ENCODE assay signal across 8 cellular contexts in the genomic region with DNA sequence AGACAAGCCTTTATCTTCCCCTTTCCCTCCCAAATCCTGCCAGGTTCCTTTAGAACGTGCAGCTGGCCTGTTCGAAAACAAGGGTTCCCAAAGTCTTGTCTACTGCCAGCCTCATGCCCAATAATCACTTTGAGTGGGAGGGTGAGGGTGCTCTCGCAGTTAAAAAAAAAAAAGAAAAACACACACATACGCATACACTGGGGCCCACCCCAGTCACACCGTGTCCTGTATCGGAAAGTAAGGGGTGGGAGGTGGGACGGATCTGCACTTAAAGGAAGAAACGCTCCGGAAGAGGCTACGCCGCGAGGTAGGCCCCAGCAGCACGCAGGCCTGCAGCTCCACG. TPM values are rescaled to one million over a fixed set of nuclear protein-coding genes. Genes with fewer than 3 reads are reported as not detected.
DNase-seq lines count a peak whose midpoint lies in the region; ATAC-seq and TF ChIP-seq lines count a peak whose summit lies in the region.

No MANE protein-coding gene starts in this region.

- H3K4me1 Mint-ChIP-seq in activated CD4-positive, alpha-beta memory T cell treated with anti-CD3 and anti-CD28 coated beads, Interleukin-2, amount 10 ng/mL, durations not matched to agents 7 days and 5 days = peaks cover 67% of the 10 kb centered on the region

- peak; percentile 60 for ATAC-seq in stimulated activated naive CD8-positive, alpha-beta T cell treated with anti-CD3 and anti-CD28 coated beads, Interleukin-15, Interleukin-2, amounts not matched to agents 100 U/mL and 50 U/mL, for 24 hours
- ATAC-seq in GM18505 (IDR thresholded peaks at IDR 0.05; ENCODE audit: unreplicated experiment) = no peak

- CTCF ChIA-PET in activated CD4-positive, alpha-beta memory T cell treated with anti-CD3 and anti-CD28 coated beads, Interleukin-2, amount 10 ng/mL, durations not matched to agents 7 days and 5 days (lab: Charles Lee) = no interaction called here

- H3K36me3 Mint-ChIP-seq in activated CD4-positive, alpha-beta memory T cell treated with anti-CD3 and anti-CD28 coated beads, Interleukin-2, amount 10 ng/mL, durations not matched to agents 7 days and 5 days (ENCODE audit: low read depth) = peaks cover 37% of the 10 kb centered on the region

- H3K27me3 Mint-ChIP-seq in activated CD4-positive, alpha-beta memory T cell treated with anti-CD3 and anti-CD28 coated beads, Interleukin-2, amount 10 ng/mL, durations not matched to agents 7 days and 5 days = no peaks in the 10 kb centered on the region

- POLR2A ChIA-PET in activated CD4-positive, alpha-beta memory T cell treated with anti-CD3 and anti-CD28 coated beads, Interleukin-2, amount 10 ng/mL, durations not matched to agents 7 days and 5 days (lab: Charles Lee) = interaction anchor here (1.0 to 1.9 kb wide), 5 partner anchors 11 to 1631 kb away, joined by 4 to 9 read pairs (median 4); a partner anchor contains a TSS

- peaks cover 41% of the 10 kb centered on the region for H3K36me3 ChIP-seq in HUES48 (ENCODE audit: control insufficient read depth, insufficient read depth, low read length)
- peaks cover 36% of the 10 kb centered on the region for H3K36me3 ChIP-seq in iPS-18a (ENCODE audit: control insufficient read depth, low read depth, low read length)

- DNase-seq in stimulated activated CD8-positive, alpha-beta memory T cell treated with anti-CD3 and anti-CD28 coated beads, Interleukin-12 subunit alpha, Interleukin-12 subunit beta, amount 100 ng/mL, for 24 hours (ENCODE audit: extremely low read depth) = peak; percentile 21
- DNase-seq in stimulated activated CD8-positive, alpha-beta memory T cell treated with anti-CD3 and anti-CD28 coated beads, Interleukin-4, amount 100 ng/mL, for 48 hours = no peak
- peak; percentile 79 for DNase-seq in activated CD4-positive, alpha-beta memory T cell treated with anti-CD3 and anti-CD28 coated beads, Interleukin-2, amount 10 ng/mL, durations not matched to agents 7 days and 5 days
- DNase-seq in stimulated activated naive CD8-positive, alpha-beta T cell treated with anti-CD3 and anti-CD28 coated beads, Interleukin-15, Interleukin-2, amounts not matched to agents 100 U/mL and 50 U/mL, for 24 hours = peak; percentile 63
- no peak for DNase-seq in NCI-H146 treated with DMSO at 0.1 percent for 48 hours (lab: John Stamatoyannopoulos, UW; ENCODE audit: unreplicated experiment)

- H3K4me3 ChIP-seq in HUES48 (ENCODE audit: low read depth, low read length) (peak overlapping the region; percentile 98), iPS-18a (ENCODE audit: low read length) (peak overlapping the region; percentile 98)

- no peaks in the 10 kb centered on the region for H3K9me3 ChIP-seq in HUES48 (ENCODE audit: control insufficient read depth, insufficient read depth, low read length)
- H3K9me3 ChIP-seq in iPS-18a (ENCODE audit: control insufficient read depth, low read depth, low read length) = no peaks in the 10 kb centered on the region

- H3K4me3 Mint-ChIP-seq in activated CD4-positive, alpha-beta memory T cell treated with anti-CD3 and anti-CD28 coated beads, Interleukin-2, amount 10 ng/mL, durations not matched to agents 7 days and 5 days = peak overlapping the region; percentile 85

- H3K9ac ChIP-seq in HUES48 (ENCODE audit: low read depth, low read length) = peak overlapping the region; percentile 96
- H3K9ac ChIP-seq in iPS-18a (ENCODE audit: low read length) = peak overlapping the region; percentile 97

- H3K4me1 ChIP-seq in HUES48 (ENCODE audit: control insufficient read depth, insufficient read depth, low read length) = peaks cover 40% of the 10 kb centered on the region
- H3K4me1 ChIP-seq in iPS-18a (ENCODE audit: control insufficient read depth, low read depth, low read length) = peaks cover 20% of the 10 kb centered on the region

- H3K27ac Mint-ChIP-seq in activated CD4-positive, alpha-beta memory T cell treated with anti-CD3 and anti-CD28 coated beads, Interleukin-2, amount 10 ng/mL, durations not matched to agents 7 days and 5 days = peak overlapping the region; percentile 98

- H3K9me3 Mint-ChIP-seq in activated CD4-positive, alpha-beta memory T cell treated with anti-CD3 and anti-CD28 coated beads, Interleukin-2, amount 10 ng/mL, durations not matched to agents 7 days and 5 days = no peaks in the 10 kb centered on the region

- H3K27me3 ChIP-seq in HUES48 (ENCODE audit: control insufficient read depth, insufficient read depth, low read length) (no peaks in the 10 kb centered on the region), iPS-18a (ENCODE audit: control insufficient read depth, insufficient read depth, low read length) (no peaks in the 10 kb centered on the region)

- H3K27ac ChIP-seq in HUES48 (ENCODE audit: low read depth, low read length) = peak overlapping the region; percentile 97
- peak overlapping the region; percentile 93 for H3K27ac ChIP-seq in iPS-18a (ENCODE audit: low read length)

- no peak for TF ChIP-seq POLR2A in GM18505 (IDR thresholded peaks at IDR 0.05; ENCODE audit: borderline replicate concordance, extremely low read depth, insufficient read depth, insufficient read length)

RNA-seq across cellular contexts. Expression of a gene that starts 0.5 kb away (rescaled TPM):
- 10 to 100 TPM; 60.9 to 63.3 TPM for total RNA-seq in activated CD4-positive, alpha-beta memory T cell treated with anti-CD3 and anti-CD28 coated beads, Interleukin-2, amount 10 ng/mL, durations not matched to agents 7 days and 5 days

Comparison
In these comparisons a context has a peak if more than half of its experiments do, and no peak if none do; other contexts are left out.
1. DNase-seq: peak in stimulated activated CD8-positive, alpha-beta memory T cell treated with anti-CD3 and anti-CD28 coated beads, Interleukin-12 subunit alpha, Interleukin-12 subunit beta, amount 100 ng/mL, for 24 hours (single experiment), activated CD4-positive, alpha-beta memory T cell treated with anti-CD3 and anti-CD28 coated beads, Interleukin-2, amount 10 ng/mL, durations not matched to agents 7 days and 5 days (single experiment) and stimulated activated naive CD8-positive, alpha-beta T cell treated with anti-CD3 and anti-CD28 coated beads, Interleukin-15, Interleukin-2, amounts not matched to agents 100 U/mL and 50 U/mL, for 24 hours (single experiment); none in stimulated activated CD8-positive, alpha-beta memory T cell treated with anti-CD3 and anti-CD28 coated beads, Interleukin-4, amount 100 ng/mL, for 48 hours (single experiment) and NCI-H146 treated with DMSO at 0.1 percent for 48 hours (single experiment).